10 cellular contexts compared by ENCODE assay signal in the genomic region with DNA sequence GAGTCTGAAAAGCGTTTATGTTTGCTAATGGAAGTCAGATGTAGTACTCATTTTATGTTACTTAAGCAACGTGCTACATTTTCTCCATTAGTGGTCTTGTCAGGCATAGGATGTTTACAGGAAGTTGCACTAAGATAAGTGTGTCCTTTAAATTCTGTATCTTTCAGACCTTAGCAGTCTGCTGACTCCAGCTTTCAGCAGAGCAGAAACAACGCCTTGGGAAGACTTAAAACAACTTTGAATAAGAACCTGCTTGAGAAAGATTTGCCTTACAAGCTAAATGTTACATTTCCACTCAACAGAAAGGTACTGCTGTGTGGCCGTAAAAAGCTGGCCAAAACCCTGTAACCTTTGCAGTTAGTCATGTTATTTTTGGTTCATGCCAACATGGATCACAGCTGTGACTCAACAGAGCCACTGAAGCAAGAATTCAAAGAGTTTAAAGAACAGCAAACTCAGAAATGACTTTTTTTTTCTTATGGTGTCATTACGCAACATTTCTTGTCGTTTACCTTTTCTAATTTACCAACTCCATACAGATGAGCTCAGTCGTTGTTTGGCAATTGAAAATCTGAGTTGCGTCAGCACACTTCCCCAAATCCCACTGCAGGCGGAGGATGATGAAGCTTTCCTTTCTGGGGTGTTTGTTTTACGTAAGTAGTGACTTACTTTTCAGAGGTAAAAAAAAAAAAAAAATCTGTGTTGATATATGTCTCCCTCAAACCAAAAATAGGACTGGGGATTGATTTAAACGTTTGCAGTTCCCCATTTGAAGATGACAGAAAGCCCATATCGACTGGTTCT. TPM values are rescaled to one million over a fixed set of nuclear protein-coding genes. Genes with fewer than 3 reads are reported as not detected.
DNase-seq lines count a peak whose midpoint lies in the region; ATAC-seq, FAIRE-seq and TF ChIP-seq lines count a peak whose summit lies in the region.
"Had no signal": no experiment of that assay in that cellular context is flagged by ENCODE, and none has a peak within 500 bp of the region (broad histone marks: within the 10 kb centered on the region; RNA-seq: fewer than 3 reads in every experiment).

No MANE protein-coding gene starts in this region.

- H3K36me3 ChIP-seq in RWPE2 (ENCODE audit: low read depth): no peaks in the 10 kb centered on the region
- H3K36me3 ChIP-seq in fibroblast of lung (ENCODE audit: control insufficient read depth, insufficient read depth, low read length): no peaks in the 10 kb centered on the region

- H3K27me3 ChIP-seq in RWPE2 (ENCODE audit: insufficient read depth, poor library complexity, severe bottlenecking) (no peaks in the 10 kb centered on the region), fibroblast of lung (ENCODE audit: control insufficient read depth, insufficient read depth, low read length) (no peaks in the 10 kb centered on the region)

- peak overlapping the region; percentile 65 for H3K4me2 ChIP-seq in fibroblast of lung (ENCODE audit: extremely low read depth, insufficient read depth, low read length)

- H3K27ac ChIP-seq in RWPE2 (ENCODE audit: poor library complexity, severe bottlenecking) (peak overlapping the region; percentile 82), fibroblast of lung (ENCODE audit: insufficient read depth, low read length) (peak overlapping the region; percentile 57)

- no peaks in the 10 kb centered on the region for H4K20me1 ChIP-seq in fibroblast of lung (ENCODE audit: control insufficient read depth, extremely low read depth, insufficient read depth, low read length)

- H2AFZ ChIP-seq in fibroblast of lung (ENCODE audit: low read length): peak overlapping the region; percentile 64

- TF ChIP-seq POLR2A in H54 (IDR thresholded peaks at IDR 0.05; ENCODE audit: low read depth, low read length): no peak

- intact Hi-C loops in sciatic nerve (cut with DNase I): no loop called here

- H3K4me3 ChIP-seq in RWPE2 (ENCODE audit: severe bottlenecking) (no peak overlapping the region), fibroblast of lung (replicated peaks in 1 of 4; ENCODE audit: control extremely low read depth in 1 of 4, insufficient read depth in 1 of 4, low read depth in 3 of 4, low read length in 4 of 4) (peak overlapping the region in 3 of 4 experiments; percentile 2 to 38 (median 12))

- H3K79me2 ChIP-seq in fibroblast of lung (ENCODE audit: control insufficient read depth, insufficient read depth, low read length): no peaks in the 10 kb centered on the region

- ATAC-seq in RWPE2 (ENCODE audit: low read depth): peak; percentile 87
- peak; percentile 79 for ATAC-seq in sciatic nerve
- no peak for ATAC-seq in HG03378 (IDR thresholded peaks at IDR 0.05; ENCODE audit: unreplicated experiment)

- H3K9me3 ChIP-seq in RWPE2 (ENCODE audit: severe bottlenecking) (no peaks in the 10 kb centered on the region), fibroblast of lung (ENCODE audit: control insufficient read depth, insufficient read depth, low read depth, low read length) (no peaks in the 10 kb centered on the region)

- H3K4me1 ChIP-seq in RWPE2 (ENCODE audit: insufficient read depth, poor library complexity, severe bottlenecking) (peaks cover 27% of the 10 kb centered on the region), fibroblast of lung (ENCODE audit: control insufficient read depth, extremely low read depth, insufficient read depth, low read length) (peaks cover 2% of the 10 kb centered on the region)

- no peak overlapping the region for H3K9ac ChIP-seq in fibroblast of lung (ENCODE audit: insufficient read depth, low read length)

- FAIRE-seq in H54 (lab: Jason Lieb, UNC): peak; percentile 92

- DNase-seq in H54 (ENCODE audit: insufficient read length, low spot score) (no peak), RWPE2 (ENCODE audit: low spot score) (no peak), fibroblast of lung (ENCODE audit: low read depth in 2 of 2) (peak; percentile 92 to 93), sciatic nerve (ENCODE audit: low spot score) (no peak), ecto neural progenitor cell (ENCODE audit: low spot score) (no peak), NCI-H146 (lab: John Stamatoyannopoulos, UW) (no peak), islet precursor cell (no peak)
- DNase-seq: activated gamma-delta T cell treated with Interleukin-2 at 50 U/mL for 16 hours; stimulated activated CD4-positive, alpha-beta T cell treated with anti-CD3 and anti-CD28 coated beads, Interleukin-4, amount 100 ng/mL, for 1 hour had no signal

- no peak for TF ChIP-seq CTCF in RWPE2 (IDR thresholded peaks at IDR 0.05; ENCODE audit: poor library complexity, severe bottlenecking)
- TF ChIP-seq CTCF in fibroblast of lung (conservative IDR thresholded peaks at IDR 0.05 in 1 of 2, IDR thresholded peaks at IDR 0.05 in 1 of 2; ENCODE audit: low read depth in 1 of 2, low read length in 2 of 2): no peak

RNA-seq across cellular contexts. Expression of gene BMP6, which starts 27.9 kb away (rescaled TPM):
- total RNA-seq in fibroblast of lung: under 0.01 TPM in 2 replicates
- polyA plus RNA-seq in fibroblast of lung: 0.09 and 0.20 TPM in 2 replicates
- polyA plus RNA-seq in fibroblast of lung (2012): 0.09 and 0.17 TPM in 2 replicates
- polyA minus RNA-seq in fibroblast of lung (ENCODE audit: low replicate concordance): not detected in 2 replicates
- total RNA-seq in sciatic nerve: 9.0 TPM

Comparison
In these comparisons a context has a peak if more than half of its experiments do, and no peak if none do; other contexts are left out.
1. DNase-seq: peak in fibroblast of lung (2 of 2); none in H54 (single experiment), RWPE2 (single experiment), sciatic nerve (single experiment), ecto neural progenitor cell (single experiment), NCI-H146 (single experiment) and islet precursor cell (single experiment).
2. RNA of gene BMP6, which starts 27.9 kb away (total RNA-seq): 9.0 TPM in sciatic nerve (single experiment); under 0.01 TPM in fibroblast of lung; every median in the first group is over 10 times any median in the second.